In the genomic region with DNA sequence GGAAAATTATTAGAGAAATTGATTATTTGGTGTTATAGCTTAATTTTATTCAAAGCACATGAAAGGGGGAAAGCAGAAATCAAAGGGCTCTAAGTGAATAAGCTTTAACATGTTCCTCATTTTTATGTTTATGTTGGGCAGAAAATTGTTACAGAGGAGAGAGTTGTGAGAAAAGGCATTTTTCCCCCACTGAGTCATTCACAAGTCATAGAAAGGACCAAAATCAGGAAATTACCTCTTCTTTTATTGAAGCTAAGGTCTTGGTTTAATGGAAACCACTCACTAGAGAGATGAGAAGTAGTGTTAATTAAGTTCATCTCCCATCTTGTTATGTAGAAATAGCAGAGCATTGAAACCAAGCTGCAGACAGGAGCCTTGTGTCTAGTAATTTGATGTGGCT, we compare ENCODE assay signal across 25 cellular contexts.
A peak's percentile ranks its signal among the peaks of the same experiment; 100 is the strongest.
DNase-seq lines count a peak whose midpoint lies in the region; ATAC-seq and TF ChIP-seq lines count a peak whose summit lies in the region.
"Had no signal": no experiment of that assay in that cellular context is flagged by ENCODE, and none has a peak within 500 bp of the region (broad histone marks: within the 10 kb centered on the region; RNA-seq: fewer than 3 reads in every experiment).

No MANE protein-coding gene starts in this region.

- peaks cover 16% of the 10 kb centered on the region for H3K9me3 Mint-ChIP-seq in activated CD4-positive, alpha-beta T cell treated with anti-CD3 and anti-CD28 coated beads, Interleukin-2, amount 10 ng/mL, durations not matched to agents 24 days and 14 days
- H3K9me3 Mint-ChIP-seq in HFFc6: no peaks in the 10 kb centered on the region
- H3K9me3 Mint-ChIP-seq: memory B cell had no signal

- H3K27me3 ChIP-seq in kidney epithelial cell (ENCODE audit: control insufficient read depth, insufficient read depth, low read length): no peaks in the 10 kb centered on the region
- H3K27me3 ChIP-seq: MG63, tibial nerve had no signal

- peak overlapping the region; percentile 63 for H3K27ac Mint-ChIP-seq in activated CD4-positive, alpha-beta T cell treated with anti-CD3 and anti-CD28 coated beads, Interleukin-2, amount 10 ng/mL, durations not matched to agents 24 days and 14 days
- H3K27ac Mint-ChIP-seq in HFFc6: no peak overlapping the region
- H3K27ac Mint-ChIP-seq: memory B cell, T-helper 17 cell had no signal

- no peak for ATAC-seq in HG03196 (IDR thresholded peaks at IDR 0.05; ENCODE audit: unreplicated experiment)
- ATAC-seq: A549, psoas muscle, T-helper 17 cell had no signal

- in situ Hi-C loops in astrocyte of the cerebellum (cut with HindIII; ENCODE audit: low sequenced_read_pairs): loop anchor here (5.0 kb wide), 1 partner anchor 93 kb away; no protein-coding TSS in a partner anchor

- H3K36me3 Mint-ChIP-seq in activated CD4-positive, alpha-beta T cell treated with anti-CD3 and anti-CD28 coated beads, Interleukin-2, amount 10 ng/mL, durations not matched to agents 24 days and 14 days (ENCODE audit: low read depth): peaks cover 28% of the 10 kb centered on the region
- no peaks in the 10 kb centered on the region for H3K36me3 Mint-ChIP-seq in HFFc6 (ENCODE audit: low read depth)
- H3K36me3 Mint-ChIP-seq: memory B cell had no signal

- no peaks in the 10 kb centered on the region for H3K27me3 Mint-ChIP-seq in activated CD4-positive, alpha-beta T cell treated with anti-CD3 and anti-CD28 coated beads, Interleukin-2, amount 10 ng/mL, durations not matched to agents 24 days and 14 days
- no peaks in the 10 kb centered on the region for H3K27me3 Mint-ChIP-seq in HFFc6 (ENCODE audit: insufficient read depth)

- H3K4me3 ChIP-seq in astrocyte of the cerebellum (ENCODE audit: low read depth, low read length) (no peak overlapping the region), kidney epithelial cell (ENCODE audit: low read depth, low read length) (no peak overlapping the region)
- H3K4me3 ChIP-seq: A549, MG63, psoas muscle, tibial nerve had no signal

- no peak overlapping the region for H3K27ac ChIP-seq in caudate nucleus (ENCODE audit: low read depth, low read length)
- H3K27ac ChIP-seq: A549, psoas muscle, tibial nerve had no signal

- no peak overlapping the region for H3K4me3 Mint-ChIP-seq in activated CD4-positive, alpha-beta T cell treated with anti-CD3 and anti-CD28 coated beads, Interleukin-2, amount 10 ng/mL, durations not matched to agents 24 days and 14 days
- no peak overlapping the region for H3K4me3 Mint-ChIP-seq in HFFc6
- H3K4me3 Mint-ChIP-seq: memory B cell, T-helper 17 cell had no signal

- no peaks in the 10 kb centered on the region for H3K36me3 ChIP-seq in kidney epithelial cell (ENCODE audit: control insufficient read depth, insufficient read depth, low read length)
- H3K36me3 ChIP-seq: MG63, tibial nerve had no signal

- intact Hi-C loops in activated CD4-positive, alpha-beta T cell treated with anti-CD3 and anti-CD28 coated beads, Interleukin-2, amount 10 ng/mL, durations not matched to agents 24 days and 14 days (cut with micrococcal nuclease): no loop called here

- DNase-seq in activated CD4-positive, alpha-beta T cell treated with anti-CD3 and anti-CD28 coated beads, Interleukin-2, amount 10 ng/mL, durations not matched to agents 24 days and 14 days: no peak
- no peak for DNase-seq in activated CD4-positive, alpha-beta T cell treated with anti-CD3 and anti-CD28 coated beads for 1 hour
- DNase-seq in HFFc6 (peak; percentile 35), astrocyte of the cerebellum (ENCODE audit: low read depth) (peak; percentile 9), kidney epithelial cell (ENCODE audit: low read depth) (peak; percentile 19), NCI-H345 (lab: John Stamatoyannopoulos, UW) (no peak), caudate nucleus (lab: John Stamatoyannopoulos, UW) (no peak)
- DNase-seq: activated CD8-positive, alpha-beta memory T cell treated with anti-CD3 and anti-CD28 coated beads, Interleukin-2, amount 50 U/mL, for 48 hours; activated gamma-delta T cell; anterior cingulate cortex; C1 segment of cervical spinal cord; DND-41; effector CD4-positive, alpha-beta T cell; erythroblast; MG63; NCI-H1436; NCI-H510A; psoas muscle; stimulated activated CD4-positive, alpha-beta T cell treated with anti-CD3 and anti-CD28 coated beads, Interleukin-4, amount 100 ng/mL, for 1 hour; stimulated activated naive CD4-positive, alpha-beta T cell; T-helper 17 cell had no signal

- TF ChIP-seq CTCF in HFFc6 (IDR thresholded peaks at IDR 0.05) (no peak), astrocyte of the cerebellum (IDR thresholded peaks at IDR 0.05; ENCODE audit: low read depth, low read length, missing control alignments) (no peak), kidney epithelial cell (IDR thresholded peaks at IDR 0.05; ENCODE audit: insufficient read depth, low read length, poor library complexity, severe bottlenecking) (no peak)

- peaks cover 9% of the 10 kb centered on the region for H3K4me1 Mint-ChIP-seq in activated CD4-positive, alpha-beta T cell treated with anti-CD3 and anti-CD28 coated beads, Interleukin-2, amount 10 ng/mL, durations not matched to agents 24 days and 14 days
- H3K4me1 Mint-ChIP-seq in HFFc6 (ENCODE audit: low read depth): peaks cover 27% of the 10 kb centered on the region
- H3K4me1 Mint-ChIP-seq: memory B cell, T-helper 17 cell had no signal

Comparison
In these comparisons a context has a peak if more than half of its experiments do, and no peak if none do; other contexts are left out.
1. DNase-seq: peak in HFFc6 (single experiment), astrocyte of the cerebellum (single experiment) and kidney epithelial cell (single experiment); none in activated CD4-positive, alpha-beta T cell treated with anti-CD3 and anti-CD28 coated beads, Interleukin-2, amount 10 ng/mL, durations not matched to agents 24 days and 14 days (single experiment), activated CD4-positive, alpha-beta T cell treated with anti-CD3 and anti-CD28 coated beads for 1 hour (single experiment), NCI-H345 (single experiment) and caudate nucleus (0 of 61).